Comparison of ENCODE assay signal across 8 cellular contexts in genomic region chr2:240143801-240144648, GRCh38. TPM values are rescaled to one million over a fixed set of nuclear protein-coding genes. Genes with fewer than 3 reads are reported as not detected.
DNase-seq lines count a peak whose midpoint lies in the region; ATAC-seq and TF ChIP-seq lines count a peak whose summit lies in the region.

No MANE protein-coding gene starts in this region.

- no peaks in the 10 kb centered on the region for H3K36me3 Mint-ChIP-seq in activated T-cell treated with anti-CD3 and anti-CD28 coated beads, Interleukin-2, amount 50 U/mL, for 72 hours (ENCODE audit: insufficient read depth in 2 of 2)
- no peaks in the 10 kb centered on the region for H3K36me3 Mint-ChIP-seq in neural crest cell (ENCODE audit: low read depth)

- H3K4me3 ChIP-seq in Peyer's patch (no peak overlapping the region), fibroblast of mammary gland (ENCODE audit: control insufficient read depth, low read depth, low read length) (no peak overlapping the region), stomach (no peak overlapping the region)

- no peaks in the 10 kb centered on the region for H3K4me1 Mint-ChIP-seq in activated T-cell treated with anti-CD3 and anti-CD28 coated beads, Interleukin-2, amount 50 U/mL, for 72 hours (ENCODE audit: low read depth)
- H3K4me1 Mint-ChIP-seq in neural crest cell = no peaks in the 10 kb centered on the region

- TF ChIP-seq CTCF in GM12801 (IDR thresholded peaks at IDR 0.05; ENCODE audit: extremely low read depth, insufficient read length) = peak; percentile 21
- TF ChIP-seq CTCF in Peyer's patch (IDR thresholded peaks at IDR 0.05) = peak; percentile 86 to 94 (median 93)
- peak; percentile 79 for TF ChIP-seq CTCF in fibroblast of mammary gland (conservative IDR thresholded peaks at IDR 0.05; ENCODE audit: control insufficient read depth, insufficient read depth, low read depth, low read length)
- TF ChIP-seq CTCF in neural crest cell (conservative IDR thresholded peaks at IDR 0.05) = peak; percentile 96
- peak in 5 of 7 experiments; percentile 65 to 96 (median 93) for TF ChIP-seq CTCF in stomach (IDR thresholded peaks at IDR 0.05)

- peaks cover 7 to 8% of the 10 kb centered on the region in 2 donors for H3K9me3 Mint-ChIP-seq in activated T-cell treated with anti-CD3 and anti-CD28 coated beads, Interleukin-2, amount 50 U/mL, for 72 hours
- peaks cover 4% of the 10 kb centered on the region for H3K9me3 Mint-ChIP-seq in neural crest cell

- TF ChIP-seq POLR2A in Peyer's patch (IDR thresholded peaks at IDR 0.05) = no peak
- TF ChIP-seq POLR2A in stomach (IDR thresholded peaks at IDR 0.05) = no peak

- H3K4me3 Mint-ChIP-seq in activated T-cell treated with anti-CD3 and anti-CD28 coated beads, Interleukin-2, amount 50 U/mL, for 72 hours = no peak overlapping the region
- peak overlapping the region; percentile 23 for H3K4me3 Mint-ChIP-seq in neural crest cell

- WGBS in stomach, 5 donors = 42 to 56% (median 43%) methylated on average over 19 to 36 of the region's 36 CpGs

- no peaks in the 10 kb centered on the region for H3K36me3 ChIP-seq in Peyer's patch
- no peaks in the 10 kb centered on the region for H3K36me3 ChIP-seq in stomach

- TF ChIP-seq EP300 in stomach (IDR thresholded peaks at IDR 0.05) = no peak

- peak; percentile 72 for ATAC-seq in HG03354 (IDR thresholded peaks at IDR 0.05; ENCODE audit: poor library complexity, severe bottlenecking, unreplicated experiment)
- peak; percentile 89 to 92 for ATAC-seq in activated T-cell treated with anti-CD3 and anti-CD28 coated beads, Interleukin-2, amount 50 U/mL, for 72 hours (replicated peaks in 1 of 2)
- no peak for ATAC-seq in GM19463 (IDR thresholded peaks at IDR 0.05; ENCODE audit: unreplicated experiment)

- H3K9me3 ChIP-seq in Peyer's patch (no peaks in the 10 kb centered on the region), stomach (no peaks in the 10 kb centered on the region)

- DNase-seq in Peyer's patch (peak; percentile 67 to 86 (median 82)), fibroblast of mammary gland (ENCODE audit: low read depth) (peak; percentile 38), neural crest cell (ENCODE audit: low read depth, low spot score) (peak; percentile 92), stomach (peak; percentile 73)
- peak; percentile 79 to 86 for DNase-seq in activated T-cell treated with anti-CD3 and anti-CD28 coated beads, Interleukin-2, amount 50 U/mL, for 72 hours

- H3K27me3 ChIP-seq in Peyer's patch (no peaks in the 10 kb centered on the region), stomach (peaks cover 0 to 58% (median 34%) of the 10 kb centered on the region in 3 donors)

- H3K4me1 ChIP-seq in Peyer's patch (peaks cover 0 to 5% (median 0%) of the 10 kb centered on the region in 4 donors), stomach (peaks cover 0 to 7% (median 6%) of the 10 kb centered on the region in 4 donors)

- intact Hi-C loops in stomach (cut with DNase I; ENCODE audit: low total_unique reads) = loop anchor here (5.0 to 10.0 kb wide), 2 partner anchors 87 to 1109 kb away; no protein-coding TSS in a partner anchor

- no peak overlapping the region for H3K27ac ChIP-seq in Peyer's patch
- H3K27ac ChIP-seq in stomach = no peak overlapping the region

- no peaks in the 10 kb centered on the region for H3K27me3 Mint-ChIP-seq in activated T-cell treated with anti-CD3 and anti-CD28 coated beads, Interleukin-2, amount 50 U/mL, for 72 hours (ENCODE audit: low read depth)
- peaks cover 7% of the 10 kb centered on the region for H3K27me3 Mint-ChIP-seq in neural crest cell (ENCODE audit: low read depth)

- H3K27ac Mint-ChIP-seq in activated T-cell treated with anti-CD3 and anti-CD28 coated beads, Interleukin-2, amount 50 U/mL, for 72 hours = no peak overlapping the region
- no peak overlapping the region for H3K27ac Mint-ChIP-seq in neural crest cell (ENCODE audit: unreplicated experiment)

RNA-seq across cellular contexts. Expression of gene OTOS, which starts 3.6 kb away (rescaled TPM):
- total RNA-seq in Peyer's patch (not detected), neural crest cell (not detected in 2 replicates), stomach (not detected)
- total RNA-seq in activated T-cell treated with anti-CD3 and anti-CD28 coated beads, Interleukin-2, amount 50 U/mL, for 72 hours = not detected
- polyA plus RNA-seq in stomach = not detected

RNA-seq across cellular contexts. Expression of gene COPS9, which starts 7.9 kb away (rescaled TPM):
- total RNA-seq in Peyer's patch (100 to 1,000 TPM in 3 of 4 donors, 10 to 100 TPM in 1; 57.3 to 113 (median 104) TPM), neural crest cell (138 and 143 TPM in 2 replicates), stomach (100 to 1,000 TPM in 2 of 5 donors, 10 to 100 TPM in 3; 40.6 to 168 (median 80.9) TPM)
- total RNA-seq in activated T-cell treated with anti-CD3 and anti-CD28 coated beads, Interleukin-2, amount 50 U/mL, for 72 hours = 10 to 100 TPM; 73.1 to 81.5 TPM
- polyA plus RNA-seq in stomach = 100 to 1,000 TPM; 328 to 582 (median 573) TPM

Comparison
In these comparisons a context has a peak if more than half of its experiments do, and no peak if none do; other contexts are left out.
1. CTCF ChIP-seq: peak in every context shown above with its lines; median percentile 96 in neural crest cell; 93 in Peyer's patch; 93 in stomach; 79 in fibroblast of mammary gland; 21 in GM12801.
2. DNase-seq: peak in every context shown above with its lines; median percentile 92 in neural crest cell; 82 in activated T-cell treated with anti-CD3 and anti-CD28 coated beads, Interleukin-2, amount 50 U/mL, for 72 hours; 82 in Peyer's patch; 73 in stomach; 38 in fibroblast of mammary gland.